8 cellular contexts compared by ENCODE assay signal in the genomic region with DNA sequence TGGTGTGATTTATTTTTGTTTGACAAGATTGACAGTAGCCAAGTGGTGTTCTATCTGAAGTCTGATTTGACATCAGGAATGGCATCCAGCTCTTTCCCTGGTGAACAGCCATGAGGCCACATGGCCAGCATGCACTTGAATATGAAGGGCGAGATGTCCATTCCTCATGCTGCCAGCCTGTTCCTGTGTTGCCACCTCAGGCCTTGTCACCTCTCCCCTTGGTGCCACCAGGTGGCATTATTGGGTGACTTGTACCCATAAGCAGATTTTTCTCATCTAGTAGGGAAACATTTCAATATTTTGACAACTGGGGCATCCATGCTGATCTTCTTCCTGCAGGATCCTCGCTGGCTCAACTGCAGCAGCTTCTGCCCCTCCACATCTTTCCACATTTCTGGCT.
DNase-seq lines count a peak whose midpoint lies in the region; ATAC-seq, FAIRE-seq and TF ChIP-seq lines count a peak whose summit lies in the region.

No MANE protein-coding gene starts in this region.

- DNase-seq in NCI-H2081 (lab: John Stamatoyannopoulos, UW) = peak; percentile 36 to 60
- no peak for DNase-seq in NCI-H2081 treated with DMSO at 0.1 percent for 48 hours (lab: John Stamatoyannopoulos, UW)
- DNase-seq in NCI-H1092 (lab: John Stamatoyannopoulos, UW) = peak; percentile 46
- peak; percentile 55 for DNase-seq in activated CD8-positive, alpha-beta memory T cell treated with anti-CD3 and anti-CD28 coated beads, Interleukin-2, amount 10 ng/mL, durations not matched to agents 7 days and 5 days
- DNase-seq in neural crest cell (ENCODE audit: low read depth, low spot score) = no peak
- DNase-seq in frontal cortex (ENCODE audit: low spot score in 2 of 2) = no peak

- peaks cover 11% of the 10 kb centered on the region for H3K4me1 Mint-ChIP-seq in activated CD8-positive, alpha-beta memory T cell treated with anti-CD3 and anti-CD28 coated beads, Interleukin-2, amount 10 ng/mL, durations not matched to agents 7 days and 5 days
- H3K4me1 Mint-ChIP-seq in neural crest cell = no peaks in the 10 kb centered on the region
- no peaks in the 10 kb centered on the region for H3K4me1 Mint-ChIP-seq in stimulated activated memory B cell treated with anti-CD40 and anti-IgM and Interleukin-4, amounts not matched to agents 10 μg/mL and 1 μg/mL and 100 μg/mL, for 72 hours

- peak; percentile 23 for TF ChIP-seq CTCF in neural crest cell (conservative IDR thresholded peaks at IDR 0.05)

- H3K36me3 Mint-ChIP-seq in activated CD8-positive, alpha-beta memory T cell treated with anti-CD3 and anti-CD28 coated beads, Interleukin-2, amount 10 ng/mL, durations not matched to agents 7 days and 5 days = no peaks in the 10 kb centered on the region
- no peaks in the 10 kb centered on the region for H3K36me3 Mint-ChIP-seq in neural crest cell (ENCODE audit: low read depth)
- H3K36me3 Mint-ChIP-seq in stimulated activated memory B cell treated with anti-CD40 and anti-IgM and Interleukin-4, amounts not matched to agents 10 μg/mL and 1 μg/mL and 100 μg/mL, for 72 hours = no peaks in the 10 kb centered on the region

- CTCF ChIA-PET in activated CD8-positive, alpha-beta memory T cell treated with anti-CD3 and anti-CD28 coated beads, Interleukin-2, amount 10 ng/mL, durations not matched to agents 7 days and 5 days (lab: Charles Lee) = interaction anchor here (0.7 to 3.2 kb wide), 5 partner anchors 41 to 581 kb away, joined by 3 to 12 read pairs (median 5); a partner anchor contains a TSS

- H3K27ac Mint-ChIP-seq in activated CD8-positive, alpha-beta memory T cell treated with anti-CD3 and anti-CD28 coated beads, Interleukin-2, amount 10 ng/mL, durations not matched to agents 7 days and 5 days = no peak overlapping the region
- H3K27ac Mint-ChIP-seq in neural crest cell (ENCODE audit: unreplicated experiment) = no peak overlapping the region
- H3K27ac Mint-ChIP-seq in stimulated activated memory B cell treated with anti-CD40 and anti-IgM and Interleukin-4, amounts not matched to agents 10 μg/mL and 1 μg/mL and 100 μg/mL, for 72 hours = no peak overlapping the region

- no peak for FAIRE-seq in frontal cortex (lab: Jason Lieb, UNC)

- no peak for ATAC-seq in activated CD8-positive, alpha-beta memory T cell treated with anti-CD3 and anti-CD28 coated beads, Interleukin-2, amount 10 ng/mL, durations not matched to agents 7 days and 5 days
- ATAC-seq in HG02571 (IDR thresholded peaks at IDR 0.05; ENCODE audit: unreplicated experiment) = no peak
- ATAC-seq in stimulated activated memory B cell treated with anti-CD40 and anti-IgM and Interleukin-4, amounts not matched to agents 10 μg/mL and 1 μg/mL and 100 μg/mL, for 72 hours = no peak

- no peak overlapping the region for H3K4me3 Mint-ChIP-seq in activated CD8-positive, alpha-beta memory T cell treated with anti-CD3 and anti-CD28 coated beads, Interleukin-2, amount 10 ng/mL, durations not matched to agents 7 days and 5 days
- no peak overlapping the region for H3K4me3 Mint-ChIP-seq in neural crest cell
- no peak overlapping the region for H3K4me3 Mint-ChIP-seq in stimulated activated memory B cell treated with anti-CD40 and anti-IgM and Interleukin-4, amounts not matched to agents 10 μg/mL and 1 μg/mL and 100 μg/mL, for 72 hours

- H3K9me3 Mint-ChIP-seq in activated CD8-positive, alpha-beta memory T cell treated with anti-CD3 and anti-CD28 coated beads, Interleukin-2, amount 10 ng/mL, durations not matched to agents 7 days and 5 days (ENCODE audit: low read depth) = no peaks in the 10 kb centered on the region
- H3K9me3 Mint-ChIP-seq in neural crest cell = peaks cover 5% of the 10 kb centered on the region
- H3K9me3 Mint-ChIP-seq in stimulated activated memory B cell treated with anti-CD40 and anti-IgM and Interleukin-4, amounts not matched to agents 10 μg/mL and 1 μg/mL and 100 μg/mL, for 72 hours = no peaks in the 10 kb centered on the region

- peaks cover 44% of the 10 kb centered on the region for H3K27me3 Mint-ChIP-seq in activated CD8-positive, alpha-beta memory T cell treated with anti-CD3 and anti-CD28 coated beads, Interleukin-2, amount 10 ng/mL, durations not matched to agents 7 days and 5 days
- H3K27me3 Mint-ChIP-seq in neural crest cell (ENCODE audit: low read depth) = peaks cover 34% of the 10 kb centered on the region
- peaks cover 21% of the 10 kb centered on the region for H3K27me3 Mint-ChIP-seq in stimulated activated memory B cell treated with anti-CD40 and anti-IgM and Interleukin-4, amounts not matched to agents 10 μg/mL and 1 μg/mL and 100 μg/mL, for 72 hours

Comparison
In these comparisons a context has a peak if more than half of its experiments do, and no peak if none do; other contexts are left out.
1. DNase-seq: peak in NCI-H2081 (2 of 2), NCI-H1092 (single experiment) and activated CD8-positive, alpha-beta memory T cell treated with anti-CD3 and anti-CD28 coated beads, Interleukin-2, amount 10 ng/mL, durations not matched to agents 7 days and 5 days (single experiment); none in NCI-H2081 treated with DMSO at 0.1 percent for 48 hours (single experiment), neural crest cell (single experiment) and frontal cortex (0 of 2).